ENCODE assay signal across 14 cellular contexts in genomic region chr16:10608687-10609409, GRCh38. TPM values are rescaled to one million over a fixed set of nuclear protein-coding genes. Genes with fewer than 3 reads are reported as not detected.
A peak's percentile ranks its signal among the peaks of the same experiment; 100 is the strongest.
DNase-seq lines count a peak whose midpoint lies in the region; ATAC-seq and TF ChIP-seq lines count a peak whose summit lies in the region.
"Had no signal": no experiment of that assay in that cellular context is flagged by ENCODE, and none has a peak within 500 bp of the region (broad histone marks: within the 10 kb centered on the region; RNA-seq: fewer than 3 reads in every experiment).

No MANE protein-coding gene starts in this region.

- H3K9me3 Mint-ChIP-seq in natural killer cell treated with Interleukin-12 subunit alpha and Interleukin-12 subunit beta and Interleukin-15 and Interleukin-18, amount 100 ng/mL, for 72 hours, result no peaks in the 10 kb centered on the region
- no peaks in the 10 kb centered on the region for H3K9me3 Mint-ChIP-seq in natural killer cell
- no peaks in the 10 kb centered on the region for H3K9me3 Mint-ChIP-seq in activated CD4-positive, alpha-beta memory T cell treated with anti-CD3 and anti-CD28 coated beads for 36 hours
- H3K9me3 Mint-ChIP-seq: activated naive CD4-positive, alpha-beta T cell treated with anti-CD3 and anti-CD28 coated beads, Interleukin-2, amount 50 U/mL, for 24 hours; naive thymus-derived CD8-positive, alpha-beta T cell had no signal

- H3K27ac Mint-ChIP-seq in natural killer cell treated with Interleukin-12 subunit alpha and Interleukin-12 subunit beta and Interleukin-15 and Interleukin-18, amount 100 ng/mL, for 72 hours, result no peak overlapping the region
- H3K27ac Mint-ChIP-seq in natural killer cell, result no peak overlapping the region
- no peak overlapping the region for H3K27ac Mint-ChIP-seq in activated CD4-positive, alpha-beta memory T cell treated with anti-CD3 and anti-CD28 coated beads for 36 hours
- H3K27ac Mint-ChIP-seq: activated naive CD4-positive, alpha-beta T cell treated with anti-CD3 and anti-CD28 coated beads, Interleukin-2, amount 50 U/mL, for 24 hours had no signal

- peak; percentile 26 for DNase-seq in natural killer cell treated with Interleukin-12 subunit alpha and Interleukin-12 subunit beta and Interleukin-15 and Interleukin-18, amount 100 ng/mL, for 72 hours (ENCODE audit: low spot score)
- DNase-seq in natural killer cell (no peak), foreskin fibroblast (peak; percentile 48 to 79), myocyte (ENCODE audit: low read depth) (peak; percentile 40), COLO668 (lab: John Stamatoyannopoulos, UW; ENCODE audit: unreplicated experiment) (no peak), colonic mucosa (no peak)
- no peak for DNase-seq in activated CD4-positive, alpha-beta memory T cell treated with anti-CD3 and anti-CD28 coated beads for 36 hours
- DNase-seq: DMS53; naive thymus-derived CD8-positive, alpha-beta T cell; NCI-H2029 treated with DMSO at 0.1 percent for 48 hours; WERI-Rb-1 had no signal

- POLR2A ChIA-PET in activated CD4-positive, alpha-beta memory T cell treated with anti-CD3 and anti-CD28 coated beads for 36 hours (lab: Charles Lee), result no interaction called here

- CTCF ChIA-PET in activated CD4-positive, alpha-beta memory T cell treated with anti-CD3 and anti-CD28 coated beads for 36 hours (lab: Charles Lee), result interaction anchor here (0.9 kb wide), 1 partner anchor 94 kb away, joined by 3 read pairs; no protein-coding TSS in a partner anchor

- peak in 1 of 2 donors; percentile 44 for ATAC-seq in natural killer cell treated with Interleukin-12 subunit alpha and Interleukin-12 subunit beta and Interleukin-15 and Interleukin-18, amount 100 ng/mL, for 72 hours
- ATAC-seq in natural killer cell (no peak), GM18861 (IDR thresholded peaks at IDR 0.05; ENCODE audit: unreplicated experiment) (no peak)
- ATAC-seq: naive thymus-derived CD8-positive, alpha-beta T cell had no signal

- no peak overlapping the region for H3K4me3 Mint-ChIP-seq in natural killer cell treated with Interleukin-12 subunit alpha and Interleukin-12 subunit beta and Interleukin-15 and Interleukin-18, amount 100 ng/mL, for 72 hours
- no peak overlapping the region for H3K4me3 Mint-ChIP-seq in natural killer cell
- no peak overlapping the region for H3K4me3 Mint-ChIP-seq in activated CD4-positive, alpha-beta memory T cell treated with anti-CD3 and anti-CD28 coated beads for 36 hours
- H3K4me3 Mint-ChIP-seq: activated naive CD4-positive, alpha-beta T cell treated with anti-CD3 and anti-CD28 coated beads, Interleukin-2, amount 50 U/mL, for 24 hours; naive thymus-derived CD8-positive, alpha-beta T cell had no signal

- no peaks in the 10 kb centered on the region for H3K36me3 ChIP-seq in colonic mucosa
- H3K36me3 ChIP-seq: WERI-Rb-1 had no signal

- H3K4me3 ChIP-seq in foreskin fibroblast (ENCODE audit: low read depth in 1 of 2, low read length in 2 of 2) (no peak overlapping the region), colonic mucosa (no peak overlapping the region)
- H3K4me3 ChIP-seq: SK-N-MC had no signal

- H3K9ac ChIP-seq in colonic mucosa (ENCODE audit: low read depth in 2 of 2, low read length in 2 of 2), result no peak overlapping the region

- no peaks in the 10 kb centered on the region for H3K9me3 ChIP-seq in colonic mucosa

- H3K27me3 Mint-ChIP-seq in natural killer cell treated with Interleukin-12 subunit alpha and Interleukin-12 subunit beta and Interleukin-15 and Interleukin-18, amount 100 ng/mL, for 72 hours, result peaks cover 0 to 8% of the 10 kb centered on the region in 2 donors
- peaks cover 14 to 15% of the 10 kb centered on the region in 2 donors for H3K27me3 Mint-ChIP-seq in natural killer cell (ENCODE audit: low read depth in 2 of 2)
- H3K27me3 Mint-ChIP-seq in activated CD4-positive, alpha-beta memory T cell treated with anti-CD3 and anti-CD28 coated beads for 36 hours, result no peaks in the 10 kb centered on the region

- no peaks in the 10 kb centered on the region for H3K27me3 ChIP-seq in colonic mucosa

- no peaks in the 10 kb centered on the region for H3K4me1 ChIP-seq in colonic mucosa

- no peak for TF ChIP-seq CTCF in natural killer cell (IDR thresholded peaks at IDR 0.05)
- no peak for TF ChIP-seq CTCF in foreskin fibroblast (IDR thresholded peaks at IDR 0.05; ENCODE audit: low read depth, low read length)
- no peak for TF ChIP-seq CTCF in colonic mucosa (IDR thresholded peaks at IDR 0.05)

- intact Hi-C loops in natural killer cell (cut with micrococcal nuclease) (no loop called here), colonic mucosa (cut with DNase I) (no loop called here)
- intact Hi-C loops in activated CD4-positive, alpha-beta memory T cell treated with anti-CD3 and anti-CD28 coated beads for 36 hours (cut with micrococcal nuclease), result no loop called here

- H3K27ac ChIP-seq in colonic mucosa, result no peak overlapping the region
- H3K27ac ChIP-seq: SK-N-MC, WERI-Rb-1 had no signal

- no peaks in the 10 kb centered on the region for H3K4me1 Mint-ChIP-seq in natural killer cell treated with Interleukin-12 subunit alpha and Interleukin-12 subunit beta and Interleukin-15 and Interleukin-18, amount 100 ng/mL, for 72 hours (ENCODE audit: low read depth in 2 of 2)
- H3K4me1 Mint-ChIP-seq in natural killer cell, result no peaks in the 10 kb centered on the region
- H3K4me1 Mint-ChIP-seq in activated CD4-positive, alpha-beta memory T cell treated with anti-CD3 and anti-CD28 coated beads for 36 hours (ENCODE audit: low read depth), result no peaks in the 10 kb centered on the region
- H3K4me1 Mint-ChIP-seq: activated naive CD4-positive, alpha-beta T cell treated with anti-CD3 and anti-CD28 coated beads, Interleukin-2, amount 50 U/mL, for 24 hours had no signal

- no peaks in the 10 kb centered on the region for H3K36me3 Mint-ChIP-seq in natural killer cell treated with Interleukin-12 subunit alpha and Interleukin-12 subunit beta and Interleukin-15 and Interleukin-18, amount 100 ng/mL, for 72 hours
- no peaks in the 10 kb centered on the region for H3K36me3 Mint-ChIP-seq in natural killer cell
- no peaks in the 10 kb centered on the region for H3K36me3 Mint-ChIP-seq in activated CD4-positive, alpha-beta memory T cell treated with anti-CD3 and anti-CD28 coated beads for 36 hours
- H3K36me3 Mint-ChIP-seq: activated naive CD4-positive, alpha-beta T cell treated with anti-CD3 and anti-CD28 coated beads, Interleukin-2, amount 50 U/mL, for 24 hours; naive thymus-derived CD8-positive, alpha-beta T cell had no signal

RNA-seq across cellular contexts. Expression of gene EMP2, which starts 28.4 kb away (rescaled TPM):
- not detected for total RNA-seq in natural killer cell treated with Interleukin-12 subunit alpha and Interleukin-12 subunit beta and Interleukin-15 and Interleukin-18, amount 100 ng/mL, for 72 hours
- total RNA-seq in natural killer cell, result not detected
- 53.0 and 72.1 TPM in 2 replicates for total RNA-seq in myocyte
- polyA plus RNA-seq in myocyte (2012), result 50.7 TPM
- not detected for total RNA-seq in activated CD4-positive, alpha-beta memory T cell treated with anti-CD3 and anti-CD28 coated beads for 36 hours
- 100 to 1,000 TPM; 113 to 133 TPM for total RNA-seq in colonic mucosa
- total RNA-seq: naive thymus-derived CD8-positive, alpha-beta T cell had no signal
- polyA plus RNA-seq: naive thymus-derived CD8-positive, alpha-beta T cell had no signal

Comparison
In these comparisons a context has a peak if more than half of its experiments do, and no peak if none do; other contexts are left out.
1. DNase-seq: peak in natural killer cell treated with Interleukin-12 subunit alpha and Interleukin-12 subunit beta and Interleukin-15 and Interleukin-18, amount 100 ng/mL, for 72 hours (single experiment), foreskin fibroblast (2 of 2) and myocyte (single experiment); none in natural killer cell (single experiment), activated CD4-positive, alpha-beta memory T cell treated with anti-CD3 and anti-CD28 coated beads for 36 hours (single experiment), COLO668 (single experiment) and colonic mucosa (single experiment).
2. RNA of gene EMP2, which starts 28.4 kb away (total RNA-seq): 113 to 133 TPM in colonic mucosa and 53.0 to 72.1 TPM in myocyte; not detected in activated CD4-positive, alpha-beta memory T cell treated with anti-CD3 and anti-CD28 coated beads for 36 hours, not detected in natural killer cell treated with Interleukin-12 subunit alpha and Interleukin-12 subunit beta and Interleukin-15 and Interleukin-18, amount 100 ng/mL, for 72 hours and not detected in natural killer cell; every median in the first group is over 10 times any median in the second.